In genomic region chr14:105498430-105499255, GRCh38 we compare ENCODE assay signal across 1 cellular context.
TF ChIP-seq lines count a peak whose summit lies in the region.

No MANE protein-coding gene starts in this region.

TF ChIP-seq in A549, 52 proteins besides CTCF, POLR2A, EP300 and RAD21:
- TF ChIP-seq TFCP2L1 (CRISPR knock-in tag; IDR thresholded peaks at IDR 0.05): 0 out of 2 replicates have a peak, but pooled peaks have one; percentile 17
- TF ChIP-seq POLR2AphosphoS2 (conservative IDR thresholded peaks at IDR 0.05; ENCODE audit: low read length): 0 out of 2 replicates have a peak, but pooled peaks have one; percentile 11
- no peak for TF ChIP-seq HOXB13 (CRISPR knock-in tag; IDR thresholded peaks at IDR 0.05; ENCODE audit: low read depth)
- peak; percentile 81 for TF ChIP-seq ZFP36 (IDR thresholded peaks at IDR 0.05; ENCODE audit: borderline replicate concordance, partially characterized antibody)
